8 cellular contexts compared by ENCODE assay signal in the genomic region with DNA sequence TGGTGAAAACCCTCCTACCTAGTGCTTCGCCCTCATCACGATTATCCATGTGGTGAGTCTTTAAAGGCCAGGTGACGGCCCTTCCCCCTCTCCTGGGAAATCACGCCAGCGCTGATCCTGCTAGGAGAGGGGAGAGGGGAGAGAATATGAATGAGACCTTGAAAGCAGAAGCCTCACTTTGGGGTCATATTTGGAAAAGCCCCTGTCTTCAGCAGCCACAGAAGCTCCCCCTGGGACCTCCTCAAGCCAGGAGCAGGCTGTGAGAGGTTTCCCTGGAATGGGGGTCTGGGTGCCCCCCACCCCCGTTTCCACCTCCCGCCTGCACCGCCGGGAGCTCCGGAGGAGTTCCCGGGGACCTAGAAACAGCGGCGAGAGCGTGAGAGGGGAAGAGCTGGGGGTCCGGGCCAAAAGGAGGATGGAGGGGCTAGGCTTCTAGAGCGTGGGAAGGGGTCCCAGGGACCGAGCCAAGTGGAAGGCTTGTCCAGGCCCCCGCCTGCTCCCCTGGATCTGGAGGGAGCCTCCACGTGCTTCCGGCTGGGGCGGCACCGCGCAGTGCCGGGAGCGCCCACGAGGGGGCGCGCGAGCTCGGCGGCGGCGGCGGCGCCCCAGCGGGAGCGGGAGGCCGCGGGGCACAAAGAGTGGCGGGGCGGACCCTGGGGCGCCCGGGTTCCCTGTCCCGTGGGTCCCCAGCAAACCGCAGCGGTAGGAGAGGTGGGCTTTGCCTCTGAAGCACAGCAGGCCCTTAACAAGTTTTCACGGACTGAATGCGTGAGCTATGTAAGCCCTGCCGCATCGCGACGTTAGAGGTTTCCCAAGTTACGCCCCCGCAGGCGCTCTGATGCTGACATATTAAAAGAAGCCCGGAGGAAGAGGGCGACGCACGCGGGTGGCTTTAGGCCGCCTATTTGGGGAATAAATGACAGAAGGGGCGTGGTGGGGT.
DNase-seq lines count a peak whose midpoint lies in the region; ATAC-seq and TF ChIP-seq lines count a peak whose summit lies in the region.

No MANE protein-coding gene starts in this region.

- H3K27me3 ChIP-seq in muscle layer of colon (ENCODE audit: control insufficient read depth in 1 of 2, insufficient read depth in 2 of 2, low read length in 2 of 2): peaks cover 10 to 43% of the 10 kb centered on the region in 2 donors

- ATAC-seq in GM18520 (IDR thresholded peaks at IDR 0.05; ENCODE audit: unreplicated experiment): peak; percentile 65
- peak; percentile 94 for ATAC-seq in HG03095 (IDR thresholded peaks at IDR 0.05; ENCODE audit: unreplicated experiment)

- peak; percentile 68 for TF ChIP-seq CTCF in AG04449 (IDR thresholded peaks at IDR 0.05; ENCODE audit: insufficient read depth, low read length, missing control alignments)
- peak; percentile 48 for TF ChIP-seq CTCF in epithelial cell of esophagus (IDR thresholded peaks at IDR 0.05; ENCODE audit: insufficient read depth, low read depth, low read length, missing control alignments)

- no peaks in the 10 kb centered on the region for H3K36me3 ChIP-seq in muscle layer of colon (ENCODE audit: insufficient read depth, low read length)

- H3K4me3 ChIP-seq in AG04449 (ENCODE audit: low read depth, low read length) (peak overlapping the region; percentile 65), epithelial cell of esophagus (ENCODE audit: low read length) (peak overlapping the region; percentile 54), muscle layer of colon (ENCODE audit: low read depth in 1 of 2, low read length in 2 of 2) (peak overlapping the region; percentile 68 to 70)

- POLR2A ChIA-PET in AG04449 (lab: Yijun Ruan, JAX): interaction anchor here (0.8 kb wide), 1 partner anchor 20 kb away, joined by 3 read pairs; no protein-coding TSS in a partner anchor

- no peak overlapping the region for H3K9ac ChIP-seq in muscle layer of colon (ENCODE audit: low read length)

- DNase-seq in AG04449 (ENCODE audit: low read depth, low spot score) (no peak), NCI-H460 (ENCODE audit: extremely low read depth, low read depth) (peak; percentile 37), epithelial cell of esophagus (ENCODE audit: low read depth) (peak; percentile 54)
- peak; percentile 20 for DNase-seq in activated CD8-positive, alpha-beta memory T cell treated with anti-CD3 and anti-CD28 coated beads, Interleukin-2, amount 50 U/mL, for 24 hours (ENCODE audit: extremely low read depth)
- DNase-seq in stimulated activated CD8-positive, alpha-beta memory T cell treated with anti-CD3 and anti-CD28 coated beads, Interleukin-7, amount 100 ng/mL, for 24 hours (ENCODE audit: low read depth): peak; percentile 27

- H3K9me3 ChIP-seq in muscle layer of colon (ENCODE audit: low read length): no peaks in the 10 kb centered on the region

- H3K27ac ChIP-seq in muscle layer of colon (ENCODE audit: low read depth, low read length): no peak overlapping the region

- peaks cover 11% of the 10 kb centered on the region for H3K4me1 ChIP-seq in muscle layer of colon (ENCODE audit: insufficient read depth, low read length)

- CTCF ChIA-PET in AG04449 (lab: Yijun Ruan, JAX): interaction anchor here (0.8 to 4.9 kb wide), 41 partner anchors 8 to 550 kb away, joined by 3 to 76 read pairs (median 5); a partner anchor contains a TSS
